Comparison of ENCODE assay signal across 19 cellular contexts in genomic region chrX:1442016-1442665, GRCh38. TPM values are rescaled to one million over a fixed set of nuclear protein-coding genes. Genes with fewer than 3 reads are reported as not detected.
DNase-seq lines count a peak whose midpoint lies in the region; ATAC-seq, FAIRE-seq and TF ChIP-seq lines count a peak whose summit lies in the region.
"Had no signal": no experiment of that assay in that cellular context is flagged by ENCODE, and none has a peak within 500 bp of the region (broad histone marks: within the 10 kb centered on the region; RNA-seq: fewer than 3 reads in every experiment).

No MANE protein-coding gene starts in this region.

- TF ChIP-seq CTCF in lower lobe of right lung (IDR thresholded peaks at IDR 0.05), result no peak
- no peak for TF ChIP-seq CTCF in vagina (IDR thresholded peaks at IDR 0.05)
- no peak for TF ChIP-seq CTCF in D721Med (IDR thresholded peaks at IDR 0.05; ENCODE audit: insufficient read depth, missing control alignments)

- ATAC-seq in activated naive CD8-positive, alpha-beta T cell treated with anti-CD3 and anti-CD28 coated beads, Interleukin-2, amount 10 ng/mL, durations not matched to agents 7 days and 5 days (ENCODE audit: low read depth), result no peak
- ATAC-seq in lower lobe of right lung, result no peak
- ATAC-seq: HepG2, natural killer cell had no signal

- H3K4me3 ChIP-seq in lower lobe of right lung, result no peak overlapping the region
- H3K4me3 ChIP-seq in vagina, result no peak overlapping the region
- H3K4me3 ChIP-seq: SJCRH30, skin epidermis had no signal

- H3K36me3 Mint-ChIP-seq in activated naive CD8-positive, alpha-beta T cell treated with anti-CD3 and anti-CD28 coated beads, Interleukin-2, amount 10 ng/mL, durations not matched to agents 7 days and 5 days, result peaks cover 62% of the 10 kb centered on the region
- H3K36me3 Mint-ChIP-seq in activated naive CD8-positive, alpha-beta T cell treated with anti-CD3 and anti-CD28 coated beads for 36 hours, result peaks cover 64% of the 10 kb centered on the region
- H3K36me3 Mint-ChIP-seq in activated T-helper 2 cell treated with anti-CD3 and anti-CD28 coated beads, Interferon-gamma antibody, Interleukin-2, Interleukin-4, amounts not matched to agents 10 μg/mL and 5 μg/mL and 100 μg/mL, durations not matched to agents 14 hours and 24 hours and 36 hours (ENCODE audit: low read depth), result peaks cover 73% of the 10 kb centered on the region

- H3K36me3 ChIP-seq in lower lobe of right lung (peaks cover 22% of the 10 kb centered on the region), vagina (peaks cover 0 to 10% of the 10 kb centered on the region in 2 donors)

- peak; percentile 20 for DNase-seq in activated naive CD8-positive, alpha-beta T cell treated with anti-CD3 and anti-CD28 coated beads, Interleukin-2, amount 10 ng/mL, durations not matched to agents 7 days and 5 days
- no peak for DNase-seq in activated naive CD8-positive, alpha-beta T cell treated with anti-CD3 and anti-CD28 coated beads for 36 hours
- DNase-seq in activated CD8-positive, alpha-beta memory T cell treated with anti-CD3 and anti-CD28 coated beads, Interleukin-2, amount 50 U/mL, for 4 hours, result peak; percentile 5
- peak; percentile 36 for DNase-seq in lower lobe of right lung
- peak; percentile 42 to 55 for DNase-seq in vagina (ENCODE audit: extremely low spot score in 2 of 2)
- no peak for DNase-seq in D721Med (ENCODE audit: insufficient read length, low spot score)
- DNase-seq in activated T-helper 2 cell treated with anti-CD3 and anti-CD28 coated beads, Interferon-gamma antibody, Interleukin-2, Interleukin-4, amounts not matched to agents 10 μg/mL and 5 μg/mL and 100 μg/mL, durations not matched to agents 14 hours and 24 hours and 36 hours (ENCODE audit: low spot score), result no peak
- DNase-seq: DMS79; natural killer cell; NCI-H2171 treated with DMSO at 0.1 percent for 48 hours; NCI-H69; OCI-M1; SJCRH30; stimulated activated CD4-positive, alpha-beta T cell treated with anti-CD3 and anti-CD28 coated beads, Interleukin-4, amount 100 ng/mL, for 1 hour had no signal

- peaks cover 5% of the 10 kb centered on the region for H3K9me3 ChIP-seq in lower lobe of right lung
- no peaks in the 10 kb centered on the region for H3K9me3 ChIP-seq in vagina
- H3K9me3 ChIP-seq: SJCRH30 had no signal

- FAIRE-seq in D721Med (lab: Jason Lieb, UNC), result no peak
- FAIRE-seq: HepG2 had no signal

- no peak for TF ChIP-seq POLR2A in vagina (IDR thresholded peaks at IDR 0.05)

- H3K27me3 ChIP-seq in lower lobe of right lung (ENCODE audit: low read depth), result no peaks in the 10 kb centered on the region
- no peaks in the 10 kb centered on the region for H3K27me3 ChIP-seq in vagina
- H3K27me3 ChIP-seq: SJCRH30 had no signal

- no peak overlapping the region for H3K4me3 Mint-ChIP-seq in activated naive CD8-positive, alpha-beta T cell treated with anti-CD3 and anti-CD28 coated beads, Interleukin-2, amount 10 ng/mL, durations not matched to agents 7 days and 5 days
- no peak overlapping the region for H3K4me3 Mint-ChIP-seq in activated naive CD8-positive, alpha-beta T cell treated with anti-CD3 and anti-CD28 coated beads for 36 hours
- no peak overlapping the region for H3K4me3 Mint-ChIP-seq in activated T-helper 2 cell treated with anti-CD3 and anti-CD28 coated beads, Interferon-gamma antibody, Interleukin-2, Interleukin-4, amounts not matched to agents 10 μg/mL and 5 μg/mL and 100 μg/mL, durations not matched to agents 14 hours and 24 hours and 36 hours (ENCODE audit: low read depth)
- H3K4me3 Mint-ChIP-seq: activated naive CD4-positive, alpha-beta T cell treated with anti-CD3 and anti-CD28 coated beads, Interleukin-2, amount 50 U/mL, for 24 hours; CD4-positive, alpha-beta T cell; memory B cell; natural killer cell had no signal

- no peaks in the 10 kb centered on the region for H3K4me1 ChIP-seq in lower lobe of right lung
- no peaks in the 10 kb centered on the region for H3K4me1 ChIP-seq in vagina
- H3K4me1 ChIP-seq: SJCRH30 had no signal

- no peaks in the 10 kb centered on the region for H3K27me3 Mint-ChIP-seq in activated naive CD8-positive, alpha-beta T cell treated with anti-CD3 and anti-CD28 coated beads, Interleukin-2, amount 10 ng/mL, durations not matched to agents 7 days and 5 days
- no peaks in the 10 kb centered on the region for H3K27me3 Mint-ChIP-seq in activated naive CD8-positive, alpha-beta T cell treated with anti-CD3 and anti-CD28 coated beads for 36 hours
- H3K27me3 Mint-ChIP-seq in activated T-helper 2 cell treated with anti-CD3 and anti-CD28 coated beads, Interferon-gamma antibody, Interleukin-2, Interleukin-4, amounts not matched to agents 10 μg/mL and 5 μg/mL and 100 μg/mL, durations not matched to agents 14 hours and 24 hours and 36 hours (ENCODE audit: low read depth), result no peaks in the 10 kb centered on the region
- H3K27me3 Mint-ChIP-seq: activated naive CD4-positive, alpha-beta T cell treated with anti-CD3 and anti-CD28 coated beads, Interleukin-2, amount 50 U/mL, for 24 hours; CD4-positive, alpha-beta T cell; memory B cell had no signal

- H3K27ac ChIP-seq in lower lobe of right lung (no peak overlapping the region), vagina (no peak overlapping the region)
- H3K27ac ChIP-seq: SJCRH30, skin epidermis had no signal

- peaks cover 4% of the 10 kb centered on the region for H3K4me1 Mint-ChIP-seq in activated naive CD8-positive, alpha-beta T cell treated with anti-CD3 and anti-CD28 coated beads, Interleukin-2, amount 10 ng/mL, durations not matched to agents 7 days and 5 days
- no peaks in the 10 kb centered on the region for H3K4me1 Mint-ChIP-seq in activated naive CD8-positive, alpha-beta T cell treated with anti-CD3 and anti-CD28 coated beads for 36 hours
- H3K4me1 Mint-ChIP-seq in activated T-helper 2 cell treated with anti-CD3 and anti-CD28 coated beads, Interferon-gamma antibody, Interleukin-2, Interleukin-4, amounts not matched to agents 10 μg/mL and 5 μg/mL and 100 μg/mL, durations not matched to agents 14 hours and 24 hours and 36 hours (ENCODE audit: low read depth), result no peaks in the 10 kb centered on the region

- intact Hi-C loops in lower lobe of right lung (cut with DNase I), result no loop called here
- intact Hi-C loops in vagina (cut with DNase I), result no loop called here
- intact Hi-C loops in activated T-helper 2 cell treated with anti-CD3 and anti-CD28 coated beads, Interferon-gamma antibody, Interleukin-2, Interleukin-4, amounts not matched to agents 10 μg/mL and 5 μg/mL and 100 μg/mL, durations not matched to agents 14 hours and 24 hours and 36 hours (cut with micrococcal nuclease), result no loop called here

- H3K27ac Mint-ChIP-seq in activated naive CD8-positive, alpha-beta T cell treated with anti-CD3 and anti-CD28 coated beads, Interleukin-2, amount 10 ng/mL, durations not matched to agents 7 days and 5 days, result no peak overlapping the region
- H3K27ac Mint-ChIP-seq in activated naive CD8-positive, alpha-beta T cell treated with anti-CD3 and anti-CD28 coated beads for 36 hours, result no peak overlapping the region
- H3K27ac Mint-ChIP-seq in activated T-helper 2 cell treated with anti-CD3 and anti-CD28 coated beads, Interferon-gamma antibody, Interleukin-2, Interleukin-4, amounts not matched to agents 10 μg/mL and 5 μg/mL and 100 μg/mL, durations not matched to agents 14 hours and 24 hours and 36 hours, result no peak overlapping the region
- H3K27ac Mint-ChIP-seq: activated naive CD4-positive, alpha-beta T cell treated with anti-CD3 and anti-CD28 coated beads, Interleukin-2, amount 50 U/mL, for 24 hours; CD4-positive, alpha-beta T cell; memory B cell had no signal

- POLR2A ChIA-PET in activated naive CD8-positive, alpha-beta T cell treated with anti-CD3 and anti-CD28 coated beads, Interleukin-2, amount 10 ng/mL, durations not matched to agents 7 days and 5 days (lab: Charles Lee), result no interaction called here

- peaks cover 14% of the 10 kb centered on the region for H3K9me3 Mint-ChIP-seq in activated naive CD8-positive, alpha-beta T cell treated with anti-CD3 and anti-CD28 coated beads, Interleukin-2, amount 10 ng/mL, durations not matched to agents 7 days and 5 days
- peaks cover 23% of the 10 kb centered on the region for H3K9me3 Mint-ChIP-seq in activated naive CD8-positive, alpha-beta T cell treated with anti-CD3 and anti-CD28 coated beads for 36 hours
- peaks cover 24% of the 10 kb centered on the region for H3K9me3 Mint-ChIP-seq in activated T-helper 2 cell treated with anti-CD3 and anti-CD28 coated beads, Interferon-gamma antibody, Interleukin-2, Interleukin-4, amounts not matched to agents 10 μg/mL and 5 μg/mL and 100 μg/mL, durations not matched to agents 14 hours and 24 hours and 36 hours

RNA-seq across cellular contexts. Expression of gene ASMTL, which starts 10.6 kb away (rescaled TPM):
- 10 to 100 TPM; 39.4 to 42.2 TPM for total RNA-seq in activated naive CD8-positive, alpha-beta T cell treated with anti-CD3 and anti-CD28 coated beads, Interleukin-2, amount 10 ng/mL, durations not matched to agents 7 days and 5 days
- total RNA-seq in activated naive CD8-positive, alpha-beta T cell treated with anti-CD3 and anti-CD28 coated beads for 36 hours, result 10 to 100 TPM; 29.4 to 30.5 TPM
- total RNA-seq in lower lobe of right lung (19.1 TPM), vagina (31.7 TPM)
- 41.8 and 42.6 TPM in 2 replicates for total RNA-seq in activated T-helper 2 cell treated with anti-CD3 and anti-CD28 coated beads, Interferon-gamma antibody, Interleukin-2, Interleukin-4, amounts not matched to agents 10 μg/mL and 5 μg/mL and 100 μg/mL, durations not matched to agents 14 hours and 24 hours and 36 hours

RNA-seq across cellular contexts. Expression of gene SLC25A6, which starts 50.2 kb away (rescaled TPM):
- total RNA-seq in activated naive CD8-positive, alpha-beta T cell treated with anti-CD3 and anti-CD28 coated beads, Interleukin-2, amount 10 ng/mL, durations not matched to agents 7 days and 5 days, result 100 to 1,000 TPM; 235 to 241 TPM
- total RNA-seq in activated naive CD8-positive, alpha-beta T cell treated with anti-CD3 and anti-CD28 coated beads for 36 hours, result 100 to 1,000 TPM; 358 to 372 TPM
- total RNA-seq in lower lobe of right lung, result 335 TPM
- total RNA-seq in vagina, result 442 TPM
- total RNA-seq in activated T-helper 2 cell treated with anti-CD3 and anti-CD28 coated beads, Interferon-gamma antibody, Interleukin-2, Interleukin-4, amounts not matched to agents 10 μg/mL and 5 μg/mL and 100 μg/mL, durations not matched to agents 14 hours and 24 hours and 36 hours, result 318 and 325 TPM in 2 replicates

Comparison
In these comparisons a context has a peak if more than half of its experiments do, and no peak if none do; other contexts are left out.
1. DNase-seq: peak in activated naive CD8-positive, alpha-beta T cell treated with anti-CD3 and anti-CD28 coated beads, Interleukin-2, amount 10 ng/mL, durations not matched to agents 7 days and 5 days (single experiment), activated CD8-positive, alpha-beta memory T cell treated with anti-CD3 and anti-CD28 coated beads, Interleukin-2, amount 50 U/mL, for 4 hours (single experiment), lower lobe of right lung (single experiment) and vagina (2 of 2); none in activated naive CD8-positive, alpha-beta T cell treated with anti-CD3 and anti-CD28 coated beads for 36 hours (single experiment), D721Med (single experiment) and activated T-helper 2 cell treated with anti-CD3 and anti-CD28 coated beads, Interferon-gamma antibody, Interleukin-2, Interleukin-4, amounts not matched to agents 10 μg/mL and 5 μg/mL and 100 μg/mL, durations not matched to agents 14 hours and 24 hours and 36 hours (single experiment).